Comparison of ENCODE assay signal across 36 cellular contexts in the genomic region with DNA sequence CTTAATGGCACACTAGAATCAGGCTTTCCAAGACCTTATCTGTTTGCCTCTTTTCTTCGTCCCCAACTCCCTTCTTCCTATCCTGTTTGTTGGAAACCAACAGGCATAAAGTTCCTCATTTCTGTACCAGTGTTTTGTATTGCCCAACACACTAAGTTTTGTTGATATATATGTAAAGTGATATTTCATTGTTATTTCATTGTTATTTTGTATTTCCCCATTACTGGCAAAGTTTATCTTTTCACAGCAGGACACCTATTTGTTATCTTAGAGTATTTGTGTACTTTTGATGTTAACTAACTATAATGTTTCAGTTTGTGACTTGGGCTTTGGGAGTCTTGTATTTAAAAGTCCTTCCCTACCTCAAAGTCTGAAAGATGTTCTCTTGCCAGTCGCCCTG.
"Had no signal": no experiment of that assay in that cellular context is flagged by ENCODE, and none has a peak within 500 bp of the region (broad histone marks: within the 10 kb centered on the region; RNA-seq: fewer than 3 reads in every experiment).

No MANE protein-coding gene starts in this region.

- H3K27ac ChIP-seq: brain microvascular endothelial cell, KMS-11, WERI-Rb-1 had no signal

- H3K27me3 Mint-ChIP-seq: activated CD4-positive, alpha-beta memory T cell treated with anti-CD3 and anti-CD28 coated beads, Interleukin-2, amount 10 ng/mL, durations not matched to agents 7 days and 5 days; activated CD8-positive, alpha-beta memory T cell treated with anti-CD3 and anti-CD28 coated beads, Interleukin-2, amount 10 ng/mL, durations not matched to agents 7 days and 5 days; activated naive CD8-positive, alpha-beta T cell treated with anti-CD3 and anti-CD28 coated beads for 36 hours; activated T-helper 17 cell treated with anti-CD3 and anti-CD28 coated beads, Interleukin-2, amount 50 U/mL, for 72 hours had no signal

- H3K27me3 ChIP-seq: brain microvascular endothelial cell had no signal

- H3K4me3 Mint-ChIP-seq: activated CD4-positive, alpha-beta memory T cell treated with anti-CD3 and anti-CD28 coated beads, Interleukin-2, amount 10 ng/mL, durations not matched to agents 7 days and 5 days; activated CD8-positive, alpha-beta memory T cell treated with anti-CD3 and anti-CD28 coated beads, Interleukin-2, amount 10 ng/mL, durations not matched to agents 7 days and 5 days; activated naive CD8-positive, alpha-beta T cell treated with anti-CD3 and anti-CD28 coated beads for 36 hours; activated T-cell treated with anti-CD3 and anti-CD28 coated beads, Interleukin-2, amount 50 U/mL, for 72 hours; activated T-helper 17 cell treated with anti-CD3 and anti-CD28 coated beads, Interleukin-2, amount 50 U/mL, for 72 hours had no signal

- H3K27ac Mint-ChIP-seq: activated CD4-positive, alpha-beta memory T cell treated with anti-CD3 and anti-CD28 coated beads, Interleukin-2, amount 10 ng/mL, durations not matched to agents 7 days and 5 days; activated CD8-positive, alpha-beta memory T cell treated with anti-CD3 and anti-CD28 coated beads, Interleukin-2, amount 10 ng/mL, durations not matched to agents 7 days and 5 days; activated naive CD8-positive, alpha-beta T cell treated with anti-CD3 and anti-CD28 coated beads for 36 hours; activated T-cell treated with anti-CD3 and anti-CD28 coated beads, Interleukin-2, amount 50 U/mL, for 72 hours; activated T-helper 17 cell treated with anti-CD3 and anti-CD28 coated beads, Interleukin-2, amount 50 U/mL, for 72 hours had no signal

- H3K9me3 Mint-ChIP-seq: activated CD4-positive, alpha-beta memory T cell treated with anti-CD3 and anti-CD28 coated beads, Interleukin-2, amount 10 ng/mL, durations not matched to agents 7 days and 5 days; activated T-cell treated with anti-CD3 and anti-CD28 coated beads, Interleukin-2, amount 50 U/mL, for 72 hours; activated T-helper 17 cell treated with anti-CD3 and anti-CD28 coated beads, Interleukin-2, amount 50 U/mL, for 72 hours had no signal

- H3K4me1 Mint-ChIP-seq: activated CD4-positive, alpha-beta memory T cell treated with anti-CD3 and anti-CD28 coated beads, Interleukin-2, amount 10 ng/mL, durations not matched to agents 7 days and 5 days; activated T-helper 17 cell treated with anti-CD3 and anti-CD28 coated beads, Interleukin-2, amount 50 U/mL, for 72 hours had no signal

- DNase-seq: activated CD4-positive, alpha-beta memory T cell treated with anti-CD3 and anti-CD28 coated beads, Interleukin-2, amount 10 ng/mL, durations not matched to agents 7 days and 5 days; activated CD4-positive, alpha-beta T cell treated with anti-CD3 and anti-CD28 coated beads for 1 hour; activated CD4-positive, alpha-beta T cell treated with anti-CD3 and anti-CD28 coated beads for 48 hours; activated CD4-positive, CD25-positive, alpha-beta regulatory T cell; activated CD8-positive, alpha-beta memory T cell treated with anti-CD3 and anti-CD28 coated beads for 24 hours; activated CD8-positive, alpha-beta memory T cell treated with anti-CD3 and anti-CD28 coated beads, Interleukin-2, amount 10 ng/mL, durations not matched to agents 7 days and 5 days; activated CD8-positive, alpha-beta memory T cell treated with anti-CD3 and anti-CD28 coated beads, Interleukin-2, amount 50 U/mL, for 48 hours; activated effector memory CD4-positive, alpha-beta T cell treated with anti-CD3 and anti-CD28 coated beads, Interleukin-2, amount 50 U/mL, for 16 hours; activated naive CD4-positive, alpha-beta T cell; activated naive CD4-positive, alpha-beta T cell treated with anti-CD3 and anti-CD28 coated beads, Interleukin-2, amount 50 U/mL, for 16 hours; activated naive CD8-positive, alpha-beta T cell treated with anti-CD3 and anti-CD28 coated beads for 36 hours; activated T-cell treated with anti-CD3 and anti-CD28 coated beads, Interleukin-2, amount 50 U/mL, for 72 hours; amniotic stem cell; aorta; brain microvascular endothelial cell; central memory CD4-positive, alpha-beta T cell; MV-4-11; NCI-H1092 treated with DMSO at 0.1 percent for 48 hours; NCI-H1417; NCI-H146; NCI-H187; NCI-H2029 treated with DMSO at 0.1 percent for 48 hours; NCI-H2107; NCI-H2171; NCI-H510A; NCI-H526; NCI-H748 treated with DMSO at 0.1 percent for 48 hours; NK-92 treated with Interleukin-12 subunit alpha and Interleukin-12 subunit beta, amount 100 ng/mL, for 24 hours; SHP77; SW 1271; T-helper 1 cell; T-helper 2 cell; T-helper 9 cell; WERI-Rb-1 had no signal
